In genomic region chr12:19186722-19187661, GRCh38 we compare ENCODE assay signal across 8 cellular contexts. TPM values are rescaled to one million over a fixed set of nuclear protein-coding genes. Genes with fewer than 3 reads are reported as not detected.
DNase-seq lines count a peak whose midpoint lies in the region; ATAC-seq and TF ChIP-seq lines count a peak whose summit lies in the region.

No MANE protein-coding gene starts in this region.

- H3K9ac ChIP-seq in endodermal cell (ENCODE audit: extremely low read depth, low read length, poor library complexity, severe bottlenecking) = no peak overlapping the region

- 85 to 95% methylated on average over 3 to 4 of the region's 4 CpGs for WGBS in endodermal cell (ENCODE audit: insufficient coverage in 1 of 2, insufficient read length in 1 of 2), 2 experiments

- H3K4me3 Mint-ChIP-seq in Calu3 (ENCODE audit: low read depth, unreplicated experiment) (no peak overlapping the region), endodermal cell (no peak overlapping the region)

- peak overlapping the region; percentile 36 for H3K27ac Mint-ChIP-seq in Calu3 (ENCODE audit: unreplicated experiment)
- H3K27ac Mint-ChIP-seq in endodermal cell = peak overlapping the region; percentile 37

- H3K9me3 ChIP-seq in endodermal cell (ENCODE audit: control insufficient read depth, low read length) = no peaks in the 10 kb centered on the region

- H3K27ac ChIP-seq in endodermal cell (ENCODE audit: low read depth, low read length) = no peak overlapping the region

- ATAC-seq in HG02798 (IDR thresholded peaks at IDR 0.05; ENCODE audit: poor library complexity, unreplicated experiment) (peak; percentile 45), HG03571 (IDR thresholded peaks at IDR 0.05; ENCODE audit: unreplicated experiment) (no peak)

- H3K4me1 Mint-ChIP-seq in Calu3 (ENCODE audit: low read depth, unreplicated experiment) (peaks cover 64% of the 10 kb centered on the region), endodermal cell (peaks cover 76% of the 10 kb centered on the region)

- peaks cover 4% of the 10 kb centered on the region for H3K36me3 Mint-ChIP-seq in Calu3 (ENCODE audit: insufficient read depth, unreplicated experiment)
- peaks cover 2% of the 10 kb centered on the region for H3K36me3 Mint-ChIP-seq in endodermal cell (ENCODE audit: low read depth)

- DNase-seq in Calu3 (peak; percentile 17), NCI-H82 treated with DMSO at 0.1 percent for 48 hours (lab: John Stamatoyannopoulos, UW; ENCODE audit: unreplicated experiment) (peak; percentile 37), endodermal cell (no peak), midbrain (lab: John Stamatoyannopoulos, UW) (peak; percentile 62), posterior cingulate gyrus (no peak), KG1 (lab: John Stamatoyannopoulos, UW) (no peak)

- intact Hi-C loops in Calu3 (cut with micrococcal nuclease; ENCODE audit: unreplicated experiment) (loop anchor here (1.0 to 5.0 kb wide), 2 partner anchors 55 to 326 kb away; no protein-coding TSS in a partner anchor), posterior cingulate gyrus (cut with DNase I) (loop anchor here (5.0 to 10.0 kb wide), 3 partner anchors 458 to 935 kb away; no protein-coding TSS in a partner anchor)

- no peaks in the 10 kb centered on the region for H3K27me3 ChIP-seq in endodermal cell (ENCODE audit: control insufficient read depth, insufficient read depth, low read length, poor library complexity, severe bottlenecking)

- no peak overlapping the region for H3K4me3 ChIP-seq in endodermal cell (ENCODE audit: low read length)

- no peaks in the 10 kb centered on the region for H3K9me3 Mint-ChIP-seq in Calu3 (ENCODE audit: low read depth, unreplicated experiment)
- H3K9me3 Mint-ChIP-seq in endodermal cell = no peaks in the 10 kb centered on the region

- TF ChIP-seq CTCF in Calu3 (IDR thresholded peaks at IDR 0.05; ENCODE audit: unreplicated experiment) (peak; percentile 45), endodermal cell (conservative IDR thresholded peaks at IDR 0.05) (peak; percentile 98)

- H3K36me3 ChIP-seq in endodermal cell (ENCODE audit: control insufficient read depth, insufficient read depth, low read length) = no peaks in the 10 kb centered on the region

- BruUV-seq in Calu3 (replicated peaks; lab: Mats Ljungman, UMichigan) = no TSS peak

- CTCF ChIA-PET in Calu3 (lab: Charles Lee) = interaction anchor here (0.9 kb wide), 1 partner anchor 36 kb away, joined by 9 read pairs; no protein-coding TSS in a partner anchor

- H3K27me3 Mint-ChIP-seq in Calu3 (ENCODE audit: unreplicated experiment) (no peaks in the 10 kb centered on the region), endodermal cell (ENCODE audit: insufficient read depth) (no peaks in the 10 kb centered on the region)

- H3K4me1 ChIP-seq in endodermal cell (ENCODE audit: control insufficient read depth, insufficient read depth, low read length) = peaks cover 10% of the 10 kb centered on the region

RNA-seq across cellular contexts. Expression of gene PLEKHA5, which starts 57.5 kb away (rescaled TPM):
- total RNA-seq in Calu3 (2022) (49.2 and 57.9 TPM in 2 replicates), endodermal cell (100 to 1,000 TPM in 1 of 2 donors, 10 to 100 TPM in 1; 48.5 to 139 TPM)
- polyA plus RNA-seq in endodermal cell (2013, experiment 1 of 2) = 68.6 TPM
- polyA plus RNA-seq in endodermal cell (2013, experiment 2 of 2) = 71.7 TPM

Comparison
In these comparisons a context has a peak if more than half of its experiments do, and no peak if none do; other contexts are left out.
1. DNase-seq: peak in Calu3 (single experiment), NCI-H82 treated with DMSO at 0.1 percent for 48 hours (single experiment) and midbrain (single experiment); none in endodermal cell (single experiment), posterior cingulate gyrus (0 of 10) and KG1 (single experiment).